ENCODE assay signal across 9 cellular contexts in genomic region chr19:38433268-38433733, GRCh38. TPM values are rescaled to one million over a fixed set of nuclear protein-coding genes. Genes with fewer than 3 reads are reported as not detected.
A peak's percentile ranks its signal among the peaks of the same experiment; 100 is the strongest.
DNase-seq lines count a peak whose midpoint lies in the region; ATAC-seq and TF ChIP-seq lines count a peak whose summit lies in the region.
"Had no signal": no experiment of that assay in that cellular context is flagged by ENCODE, and none has a peak within 500 bp of the region (broad histone marks: within the 10 kb centered on the region; RNA-seq: fewer than 3 reads in every experiment).

Gene RYR1 (plus strand): TSS chr19:38433691. CDS start chr19:38433830, 139 bp downstream.

- no peak within 1 kb of the TSS for H3K27ac Mint-ChIP-seq in T-helper 17 cell

- in situ Hi-C loops in GM13977 (cut with MboI; ENCODE audit: low pct_unique_long_range_greater_than_20kb, low sequenced_read_pairs, unreplicated experiment) = no loop called here

- H3K4me3 ChIP-seq in breast epithelium (peak within 1 kb of the TSS; percentile 18 to 33 (median 32)), right lobe of liver (no peak within 1 kb of the TSS), stomach (peak within 1 kb of the TSS in 2 of 4 donors; percentile 30 to 31)

- no peaks in the 10 kb centered on the region for H3K4me1 ChIP-seq in breast epithelium
- no peaks in the 10 kb centered on the region for H3K4me1 ChIP-seq in right lobe of liver
- peaks cover 0 to 8% (median 3%) of the 10 kb centered on the region in 4 donors for H3K4me1 ChIP-seq in stomach

- H3K4me3 Mint-ChIP-seq in T-helper 17 cell = peak within 1 kb of the TSS; percentile 76

- intact Hi-C loops in breast epithelium (cut with DNase I; ENCODE audit: low total_unique reads) (no loop called here), right lobe of liver (cut with DNase I) (no loop called here), stomach (cut with DNase I; ENCODE audit: low total_unique reads) (no loop called here)

- no peaks in the 10 kb centered on the region for H3K9me3 ChIP-seq in T-helper 17 cell (ENCODE audit: control insufficient read depth, low read length, poor library complexity, severe bottlenecking)
- no peaks in the 10 kb centered on the region for H3K9me3 ChIP-seq in breast epithelium
- H3K9me3 ChIP-seq in right lobe of liver = no peaks in the 10 kb centered on the region
- no peaks in the 10 kb centered on the region for H3K9me3 ChIP-seq in stomach

- TF ChIP-seq EP300 in stomach (IDR thresholded peaks at IDR 0.05) = no peak

- H3K36me3 Mint-ChIP-seq in T-helper 17 cell (ENCODE audit: low read depth) = peaks cover 5% of the 10 kb centered on the region

- H3K27ac ChIP-seq in breast epithelium (no peak within 1 kb of the TSS), right lobe of liver (no peak within 1 kb of the TSS), stomach (no peak within 1 kb of the TSS)
- H3K27ac ChIP-seq: epithelial cell of prostate had no signal

- H3K36me3 ChIP-seq in breast epithelium = no peaks in the 10 kb centered on the region
- H3K36me3 ChIP-seq in right lobe of liver = no peaks in the 10 kb centered on the region
- no peaks in the 10 kb centered on the region for H3K36me3 ChIP-seq in stomach

- H3K27me3 ChIP-seq in breast epithelium (peaks cover 0 to 27% of the 10 kb centered on the region in 2 donors), right lobe of liver (peaks cover 4 to 7% of the 10 kb centered on the region in 2 donors), stomach (peaks cover 0 to 73% (median 28%) of the 10 kb centered on the region in 3 donors)

- peaks cover 13% of the 10 kb centered on the region for H3K4me1 Mint-ChIP-seq in T-helper 17 cell

- peak; percentile 92 for ATAC-seq in T-helper 17 cell
- ATAC-seq in right lobe of liver = peak; percentile 61 to 76 (median 71)
- ATAC-seq in GM19452 (IDR thresholded peaks at IDR 0.05; ENCODE audit: unreplicated experiment) = no peak

- no peak for TF ChIP-seq CTCF in GM13977 (IDR thresholded peaks at IDR 0.05; ENCODE audit: extremely low read depth, insufficient read depth, missing control alignments)
- no peak for TF ChIP-seq CTCF in breast epithelium (IDR thresholded peaks at IDR 0.05)
- TF ChIP-seq CTCF in right lobe of liver (IDR thresholded peaks at IDR 0.05) = no peak
- TF ChIP-seq CTCF in stomach (IDR thresholded peaks at IDR 0.05) = no peak

- H3K27me3 Mint-ChIP-seq in T-helper 17 cell = peaks cover 33% of the 10 kb centered on the region

- 17% methylated on average over 10 of the region's 20 CpGs for WGBS in right lobe of liver (ENCODE audit: insufficient coverage, low coverage, low lambda C conversion rate, missing lambda C conversion rate)
- 12 to 33% (median 16%) methylated on average over 9 to 20 of the region's 20 CpGs for WGBS in stomach, 5 donors

- DNase-seq in GM13977 (ENCODE audit: low spot score) = peak; percentile 76
- peak in 2 of 3 donors; percentile 22 to 44 for DNase-seq in T-helper 17 cell
- DNase-seq in breast epithelium (ENCODE audit: low spot score in 2 of 2) = peak in 1 of 2 donors; percentile 53
- DNase-seq in right lobe of liver = peak in 2 of 3 donors; percentile 57 to 73
- DNase-seq in stomach = peak; percentile 48
- no peak for DNase-seq in NCI-H1048 (lab: John Stamatoyannopoulos, UW)
- no peak for DNase-seq in SIG-M5 (lab: John Stamatoyannopoulos, UW)

- TF ChIP-seq POLR2A in breast epithelium (IDR thresholded peaks at IDR 0.05) = no peak
- no peak for TF ChIP-seq POLR2A in right lobe of liver (IDR thresholded peaks at IDR 0.05)
- no peak for TF ChIP-seq POLR2A in stomach (IDR thresholded peaks at IDR 0.05)

RNA-seq across cellular contexts. Expression of gene RYR1, which starts in this region (rescaled TPM):
- total RNA-seq in T-helper 17 cell (1 to 10 TPM; 1.3 to 3.1 TPM), breast epithelium (1 to 10 TPM; 1.3 to 6.7 (median 3.5) TPM), right lobe of liver (1 to 10 TPM in 1 of 6 experiments, under 1 TPM in 5; 0.12 to 1.1 (median 0.49) TPM), stomach (10 to 100 TPM in 1 of 5 donors, 1 to 10 TPM in 2, under 1 TPM in 2; under 0.01 to 10.7 (median 1.7) TPM)
- polyA plus RNA-seq in stomach = 1 to 10 TPM in 1 of 3 donors, under 1 TPM in 2; 0.46 to 3.6 (median 0.68) TPM

Comparison
In these comparisons a context has a peak if more than half of its experiments do, and no peak if none do; other contexts are left out.
1. DNase-seq: peak in GM13977 (single experiment), T-helper 17 cell (2 of 3), right lobe of liver (2 of 3) and stomach (single experiment); none in NCI-H1048 (single experiment) and SIG-M5 (single experiment).
2. H3K4me3 ChIP-seq: peak in breast epithelium (3 of 3); none in right lobe of liver (0 of 3).